In genomic region chr10:28393956-28394568, GRCh38 we compare ENCODE assay signal across 8 cellular contexts.
DNase-seq lines count a peak whose midpoint lies in the region; ATAC-seq and TF ChIP-seq lines count a peak whose summit lies in the region.

No MANE protein-coding gene starts in this region.

- no peaks in the 10 kb centered on the region for H3K36me3 ChIP-seq in lower lobe of right lung

- H3K27me3 Mint-ChIP-seq in activated CD4-positive, alpha-beta T cell treated with anti-CD3 and anti-CD28 coated beads, Interleukin-2, amount 10 ng/mL, durations not matched to agents 24 days and 14 days: peaks cover 8% of the 10 kb centered on the region

- no peak overlapping the region for H3K4me3 ChIP-seq in lower lobe of right lung

- no peak overlapping the region for H3K27ac ChIP-seq in lower lobe of right lung

- peak; percentile 81 for ATAC-seq in HG02938 (IDR thresholded peaks at IDR 0.05; ENCODE audit: unreplicated experiment)
- peak; percentile 92 for ATAC-seq in lower lobe of right lung

- no peak overlapping the region for H3K4me3 Mint-ChIP-seq in activated CD4-positive, alpha-beta T cell treated with anti-CD3 and anti-CD28 coated beads, Interleukin-2, amount 10 ng/mL, durations not matched to agents 24 days and 14 days

- no peaks in the 10 kb centered on the region for H3K27me3 ChIP-seq in lower lobe of right lung (ENCODE audit: low read depth)

- H3K9me3 Mint-ChIP-seq in activated CD4-positive, alpha-beta T cell treated with anti-CD3 and anti-CD28 coated beads, Interleukin-2, amount 10 ng/mL, durations not matched to agents 24 days and 14 days: no peaks in the 10 kb centered on the region

- TF ChIP-seq CTCF in lower lobe of right lung (IDR thresholded peaks at IDR 0.05): peak; percentile 91

- peaks cover 4% of the 10 kb centered on the region for H3K4me1 Mint-ChIP-seq in activated CD4-positive, alpha-beta T cell treated with anti-CD3 and anti-CD28 coated beads, Interleukin-2, amount 10 ng/mL, durations not matched to agents 24 days and 14 days

- H3K4me1 ChIP-seq in lower lobe of right lung: no peaks in the 10 kb centered on the region

- intact Hi-C loops in activated CD4-positive, alpha-beta T cell treated with anti-CD3 and anti-CD28 coated beads, Interleukin-2, amount 10 ng/mL, durations not matched to agents 24 days and 14 days (cut with micrococcal nuclease): no loop called here
- intact Hi-C loops in lower lobe of right lung (cut with DNase I): no loop called here

- H3K36me3 Mint-ChIP-seq in activated CD4-positive, alpha-beta T cell treated with anti-CD3 and anti-CD28 coated beads, Interleukin-2, amount 10 ng/mL, durations not matched to agents 24 days and 14 days (ENCODE audit: low read depth): no peaks in the 10 kb centered on the region

- peak; percentile 53 for DNase-seq in NCI-H345 (lab: John Stamatoyannopoulos, UW)
- no peak for DNase-seq in NCI-H345 treated with DMSO at 0.1 percent for 48 hours (lab: John Stamatoyannopoulos, UW; ENCODE audit: unreplicated experiment)
- DNase-seq in NCI-H460 (ENCODE audit: extremely low read depth, low read depth): peak; percentile 55
- DNase-seq in activated CD4-positive, alpha-beta T cell treated with anti-CD3 and anti-CD28 coated beads, Interleukin-2, amount 10 ng/mL, durations not matched to agents 24 days and 14 days: peak; percentile 87
- peak; percentile 55 for DNase-seq in dedifferentiated amniotic fluid mesenchymal stem cell (ENCODE audit: extremely low spot score)
- DNase-seq in lower lobe of right lung: peak; percentile 65
- DNase-seq in stimulated activated CD8-positive, alpha-beta memory T cell treated with anti-CD3 and anti-CD28 coated beads, Interleukin-12 subunit alpha, Interleukin-12 subunit beta, amount 100 ng/mL, for 4 hours (ENCODE audit: low read depth): peak; percentile 27

- H3K27ac Mint-ChIP-seq in activated CD4-positive, alpha-beta T cell treated with anti-CD3 and anti-CD28 coated beads, Interleukin-2, amount 10 ng/mL, durations not matched to agents 24 days and 14 days: no peak overlapping the region

- H3K9me3 ChIP-seq in lower lobe of right lung: no peaks in the 10 kb centered on the region
